Comparison of ENCODE assay signal across 8 cellular contexts in genomic region chr3:97658670-97659285, GRCh38.
DNase-seq lines count a peak whose midpoint lies in the region; ATAC-seq and TF ChIP-seq lines count a peak whose summit lies in the region.

No MANE protein-coding gene starts in this region.

- H3K27ac Mint-ChIP-seq in activated CD4-positive, alpha-beta memory T cell treated with anti-CD3 and anti-CD28 coated beads for 36 hours = no peak overlapping the region

- peak; percentile 56 for ATAC-seq in GM21515 (IDR thresholded peaks at IDR 0.05; ENCODE audit: unreplicated experiment)
- ATAC-seq in left lobe of liver = peak; percentile 62
- ATAC-seq in GM19035 (IDR thresholded peaks at IDR 0.05; ENCODE audit: unreplicated experiment) = no peak

- no peak for DNase-seq in AG04450 (ENCODE audit: low read depth, low spot score)
- peak; percentile 53 for DNase-seq in NCI-H2081 treated with DMSO at 0.1 percent for 48 hours (lab: John Stamatoyannopoulos, UW)
- peak; percentile 26 for DNase-seq in amniotic epithelial cell (ENCODE audit: low read depth)
- no peak for DNase-seq in left lobe of liver (ENCODE audit: low spot score)
- DNase-seq in activated CD4-positive, alpha-beta memory T cell treated with anti-CD3 and anti-CD28 coated beads for 36 hours = no peak
- no peak for DNase-seq in posterior vena cava (ENCODE audit: low spot score)

- intact Hi-C loops in activated CD4-positive, alpha-beta memory T cell treated with anti-CD3 and anti-CD28 coated beads for 36 hours (cut with micrococcal nuclease) = no loop called here
- intact Hi-C loops in posterior vena cava (cut with DNase I) = no loop called here

- CTCF ChIA-PET in AG04450 (lab: Charles Lee) = interaction anchor here (1.0 kb wide), 1 partner anchor 25 kb away, joined by 4 read pairs; no protein-coding TSS in a partner anchor
- CTCF ChIA-PET in activated CD4-positive, alpha-beta memory T cell treated with anti-CD3 and anti-CD28 coated beads for 36 hours (lab: Charles Lee) = interaction anchor here (0.7 kb wide), 1 partner anchor 24 kb away, joined by 3 read pairs; no protein-coding TSS in a partner anchor

- no peaks in the 10 kb centered on the region for H3K9me3 ChIP-seq in AG04450 (ENCODE audit: control insufficient read depth, insufficient read depth, low read length)

- H3K36me3 Mint-ChIP-seq in activated CD4-positive, alpha-beta memory T cell treated with anti-CD3 and anti-CD28 coated beads for 36 hours = no peaks in the 10 kb centered on the region

- H3K4me3 ChIP-seq in AG04450 (ENCODE audit: low read depth, low read length) = no peak overlapping the region

- no peak overlapping the region for H3K4me3 Mint-ChIP-seq in activated CD4-positive, alpha-beta memory T cell treated with anti-CD3 and anti-CD28 coated beads for 36 hours

- no peaks in the 10 kb centered on the region for H3K9me3 Mint-ChIP-seq in activated CD4-positive, alpha-beta memory T cell treated with anti-CD3 and anti-CD28 coated beads for 36 hours

- POLR2A ChIA-PET in AG04450 (lab: Yijun Ruan, JAX) = no interaction called here
- POLR2A ChIA-PET in activated CD4-positive, alpha-beta memory T cell treated with anti-CD3 and anti-CD28 coated beads for 36 hours (lab: Charles Lee) = no interaction called here

- no peak overlapping the region for H3K27ac ChIP-seq in AG04450 (ENCODE audit: low read depth, low read length)

- H3K4me1 Mint-ChIP-seq in activated CD4-positive, alpha-beta memory T cell treated with anti-CD3 and anti-CD28 coated beads for 36 hours (ENCODE audit: low read depth) = no peaks in the 10 kb centered on the region

- peak; percentile 58 for TF ChIP-seq CTCF in AG04450 (IDR thresholded peaks at IDR 0.05; ENCODE audit: low read depth, low read length)

- no peaks in the 10 kb centered on the region for H3K27me3 Mint-ChIP-seq in activated CD4-positive, alpha-beta memory T cell treated with anti-CD3 and anti-CD28 coated beads for 36 hours

- H3K27me3 ChIP-seq in AG04450 (ENCODE audit: control insufficient read depth, insufficient read depth, low read length) = no peaks in the 10 kb centered on the region

Comparison
In these comparisons a context has a peak if more than half of its experiments do, and no peak if none do; other contexts are left out.
1. DNase-seq: peak in NCI-H2081 treated with DMSO at 0.1 percent for 48 hours (single experiment) and amniotic epithelial cell (single experiment); none in AG04450 (single experiment), left lobe of liver (single experiment), activated CD4-positive, alpha-beta memory T cell treated with anti-CD3 and anti-CD28 coated beads for 36 hours (single experiment) and posterior vena cava (single experiment).